ENCODE assay signal across 8 cellular contexts in the genomic region with DNA sequence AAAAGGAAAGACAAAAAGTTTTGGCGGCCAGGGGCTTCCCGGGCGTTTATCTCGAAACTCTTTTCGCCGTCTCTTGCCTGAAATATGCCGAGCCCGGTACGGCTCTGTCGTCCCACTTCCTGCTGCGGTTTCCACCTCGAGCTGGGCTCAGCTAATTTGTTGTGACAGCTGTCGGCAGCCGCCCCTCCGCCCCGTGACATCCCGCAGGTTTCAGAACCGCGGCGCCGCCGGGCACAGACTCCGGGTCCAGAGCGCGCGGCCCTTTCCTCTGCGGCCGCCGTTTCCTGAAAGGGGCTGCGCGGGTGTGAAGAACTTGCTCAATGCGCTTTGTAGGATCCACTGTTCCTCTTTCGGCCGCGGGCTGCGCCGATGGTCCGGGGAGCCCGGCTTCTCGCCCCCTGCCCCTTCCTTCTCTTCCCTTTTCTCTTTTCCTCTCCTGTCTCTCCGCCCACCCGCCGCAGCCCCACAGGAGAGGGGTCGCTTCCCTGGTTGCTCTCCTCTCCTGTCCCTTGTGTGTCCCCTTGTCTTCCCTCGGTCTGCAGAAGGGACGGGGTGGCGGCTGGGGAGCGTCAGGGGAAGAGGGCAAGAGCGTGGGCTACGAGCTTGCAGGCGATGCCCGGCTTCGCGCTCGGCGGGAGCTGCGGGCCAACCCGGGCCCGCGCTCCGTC. TPM values are rescaled to one million over a fixed set of nuclear protein-coding genes. Genes with fewer than 3 reads are reported as not detected.
DNase-seq lines count a peak whose midpoint lies in the region; ATAC-seq and TF ChIP-seq lines count a peak whose summit lies in the region.

No MANE protein-coding gene starts in this region.

- peak overlapping the region; percentile 77 to 89 for H3K4me3 ChIP-seq in body of pancreas

- 0% methylated on average over 17 to 61 of the region's 61 CpGs for WGBS in body of pancreas, 2 donors

- peak in 2 of 3 donors; percentile 44 to 47 for TF ChIP-seq POLR2A in body of pancreas (IDR thresholded peaks at IDR 0.05)

- no peaks in the 10 kb centered on the region for H3K27me3 ChIP-seq in body of pancreas

- H3K27ac ChIP-seq in body of pancreas, result peak overlapping the region; percentile 42 to 91 (median 70)

- no peak for TF ChIP-seq CTCF in body of pancreas (IDR thresholded peaks at IDR 0.05)

- H3K36me3 ChIP-seq in body of pancreas (replicated peaks in 1 of 2; ENCODE audit: insufficient read depth in 1 of 2, low read depth in 2 of 2), result no peaks in the 10 kb centered on the region

- in situ Hi-C loops in KBM-7 (cut with MboI; ENCODE audit: low pct_unique_long_range_greater_than_20kb, low sequenced_read_pairs), result no loop called here

- peaks cover 22% of the 10 kb centered on the region for H3K4me1 ChIP-seq in body of pancreas

- H3K9me3 ChIP-seq in body of pancreas, result no peaks in the 10 kb centered on the region

- DNase-seq in EH (ENCODE audit: low read depth) (peak; percentile 81), KBM-7 (peak; percentile 95), UCSD-AML1 (lab: John Stamatoyannopoulos, UW; ENCODE audit: unreplicated experiment) (peak; percentile 92), body of pancreas (peak; percentile 49 to 80 (median 63)), iris pigment epithelial cell (ENCODE audit: low read depth) (peak; percentile 58), NCI-H1092 (lab: John Stamatoyannopoulos, UW) (no peak)
- DNase-seq in stimulated activated CD4-positive, alpha-beta T cell treated with anti-CD3 and anti-CD28 coated beads, Interleukin-15, amount 100 ng/mL, for 48 hours (ENCODE audit: low read depth in 2 of 2), result peak; percentile 80 to 81

- ATAC-seq in GM21723 (IDR thresholded peaks at IDR 0.05; ENCODE audit: unreplicated experiment), result peak; percentile 50
- ATAC-seq in body of pancreas, result peak; percentile 39

- intact Hi-C loops in body of pancreas (cut with DNase I), result no loop called here

RNA-seq across cellular contexts. Expression of a gene that starts 0.6 kb away (rescaled TPM):
- 1 to 10 TPM; 8.9 to 9.6 TPM for total RNA-seq in body of pancreas

RNA-seq across cellular contexts. Expression of a gene that starts 32.0 kb away (rescaled TPM):
- total RNA-seq in body of pancreas, result 10 to 100 TPM; 40.7 to 71.2 TPM
